ENCODE assay signal across 23 cellular contexts in genomic region chr6:127857051-127857637, GRCh38. TPM values are rescaled to one million over a fixed set of nuclear protein-coding genes. Genes with fewer than 3 reads are reported as not detected.
DNase-seq lines count a peak whose midpoint lies in the region; ATAC-seq and TF ChIP-seq lines count a peak whose summit lies in the region.
"Had no signal": no experiment of that assay in that cellular context is flagged by ENCODE, and none has a peak within 500 bp of the region (broad histone marks: within the 10 kb centered on the region; RNA-seq: fewer than 3 reads in every experiment).

No MANE protein-coding gene starts in this region.

- peak overlapping the region; percentile 17 for H3K27ac Mint-ChIP-seq in activated CD4-positive, alpha-beta T cell treated with anti-CD3 and anti-CD28 coated beads, Interleukin-2, amount 10 ng/mL, durations not matched to agents 24 days and 14 days
- peak overlapping the region; percentile 49 for H3K27ac Mint-ChIP-seq in activated T-helper 17 cell treated with anti-CD3 and anti-CD28 coated beads, Interleukin-2, amount 50 U/mL, for 72 hours
- peak overlapping the region; percentile 80 for H3K27ac Mint-ChIP-seq in nephron progenitor cell
- H3K27ac Mint-ChIP-seq: activated B cell treated with CpG ODN at 0.5 μM for 24 hours, CD14-positive monocyte had no signal

- no peak for DNase-seq in activated CD4-positive, alpha-beta T cell treated with anti-CD3 and anti-CD28 coated beads, Interleukin-2, amount 10 ng/mL, durations not matched to agents 24 days and 14 days
- no peak for DNase-seq in activated CD4-positive, alpha-beta T cell treated with anti-CD3 and anti-CD28 coated beads for 48 hours
- DNase-seq in nephron progenitor cell (no peak), hepatic stellate cell (ENCODE audit: low spot score) (no peak)
- DNase-seq: activated B cell treated with CpG ODN at 0.5 μM for 24 hours; activated CD8-positive, alpha-beta memory T cell treated with anti-CD3 and anti-CD28 coated beads, Interleukin-2, amount 50 U/mL, for 4 hours; amniotic stem cell; central memory CD4-positive, alpha-beta T cell; effector CD4-positive, alpha-beta T cell; HCEC 1CT; kidney glomerular epithelial cell; mesenchymal stem cell; NCI-H1694 treated with DMSO at 0.1 percent for 48 hours; NCI-H446; upper lobe of right lung had no signal

- H3K9me3 Mint-ChIP-seq in activated CD4-positive, alpha-beta T cell treated with anti-CD3 and anti-CD28 coated beads, Interleukin-2, amount 10 ng/mL, durations not matched to agents 24 days and 14 days, result no peaks in the 10 kb centered on the region
- H3K9me3 Mint-ChIP-seq in activated T-helper 17 cell treated with anti-CD3 and anti-CD28 coated beads, Interleukin-2, amount 50 U/mL, for 72 hours, result no peaks in the 10 kb centered on the region
- H3K9me3 Mint-ChIP-seq in nephron progenitor cell, result no peaks in the 10 kb centered on the region
- H3K9me3 Mint-ChIP-seq: activated B cell treated with CpG ODN at 0.5 μM for 24 hours had no signal

- no peaks in the 10 kb centered on the region for H3K9me3 ChIP-seq in KOPT-K1 (ENCODE audit: insufficient read depth, low read length, poor library complexity, severe bottlenecking)
- H3K9me3 ChIP-seq: A549, upper lobe of right lung had no signal

- H3K27me3 Mint-ChIP-seq in activated CD4-positive, alpha-beta T cell treated with anti-CD3 and anti-CD28 coated beads, Interleukin-2, amount 10 ng/mL, durations not matched to agents 24 days and 14 days, result no peaks in the 10 kb centered on the region
- no peaks in the 10 kb centered on the region for H3K27me3 Mint-ChIP-seq in activated T-helper 17 cell treated with anti-CD3 and anti-CD28 coated beads, Interleukin-2, amount 50 U/mL, for 72 hours
- no peaks in the 10 kb centered on the region for H3K27me3 Mint-ChIP-seq in nephron progenitor cell (ENCODE audit: low read depth, poor library complexity)
- H3K27me3 Mint-ChIP-seq: activated B cell treated with CpG ODN at 0.5 μM for 24 hours had no signal

- H3K27ac ChIP-seq in KOPT-K1 (ENCODE audit: low read depth, low read length, poor library complexity, severe bottlenecking), result peak overlapping the region; percentile 50
- H3K27ac ChIP-seq: A549, upper lobe of right lung had no signal

- peaks cover 49% of the 10 kb centered on the region for H3K36me3 ChIP-seq in KOPT-K1 (ENCODE audit: insufficient read depth, low read length)
- H3K36me3 ChIP-seq: upper lobe of right lung had no signal

- no peak for TF ChIP-seq CTCF in nephron progenitor cell (IDR thresholded peaks at IDR 0.05)

- peak overlapping the region; percentile 11 for H3K4me3 Mint-ChIP-seq in activated CD4-positive, alpha-beta T cell treated with anti-CD3 and anti-CD28 coated beads, Interleukin-2, amount 10 ng/mL, durations not matched to agents 24 days and 14 days
- H3K4me3 Mint-ChIP-seq in activated T-helper 17 cell treated with anti-CD3 and anti-CD28 coated beads, Interleukin-2, amount 50 U/mL, for 72 hours, result peak overlapping the region; percentile 55
- H3K4me3 Mint-ChIP-seq in nephron progenitor cell, result no peak overlapping the region
- H3K4me3 Mint-ChIP-seq: activated B cell treated with CpG ODN at 0.5 μM for 24 hours, CD14-positive monocyte had no signal

- peak; percentile 28 for ATAC-seq in activated T-helper 17 cell treated with anti-CD3 and anti-CD28 coated beads, Interleukin-2, amount 50 U/mL, for 72 hours (replicated peaks)
- ATAC-seq in GM18520 (IDR thresholded peaks at IDR 0.05; ENCODE audit: unreplicated experiment), result no peak
- ATAC-seq in HG03095 (IDR thresholded peaks at IDR 0.05; ENCODE audit: unreplicated experiment), result no peak
- ATAC-seq: A549, upper lobe of right lung had no signal

- peaks cover 34% of the 10 kb centered on the region for H3K4me1 Mint-ChIP-seq in activated CD4-positive, alpha-beta T cell treated with anti-CD3 and anti-CD28 coated beads, Interleukin-2, amount 10 ng/mL, durations not matched to agents 24 days and 14 days
- H3K4me1 Mint-ChIP-seq in activated T-helper 17 cell treated with anti-CD3 and anti-CD28 coated beads, Interleukin-2, amount 50 U/mL, for 72 hours, result peaks cover 46% of the 10 kb centered on the region
- no peaks in the 10 kb centered on the region for H3K4me1 Mint-ChIP-seq in nephron progenitor cell
- H3K4me1 Mint-ChIP-seq: activated B cell treated with CpG ODN at 0.5 μM for 24 hours, CD14-positive monocyte had no signal

- H3K36me3 Mint-ChIP-seq in activated CD4-positive, alpha-beta T cell treated with anti-CD3 and anti-CD28 coated beads, Interleukin-2, amount 10 ng/mL, durations not matched to agents 24 days and 14 days (ENCODE audit: low read depth), result peaks cover 35% of the 10 kb centered on the region
- H3K36me3 Mint-ChIP-seq in activated T-helper 17 cell treated with anti-CD3 and anti-CD28 coated beads, Interleukin-2, amount 50 U/mL, for 72 hours (ENCODE audit: low read depth), result peaks cover 41% of the 10 kb centered on the region
- H3K36me3 Mint-ChIP-seq in nephron progenitor cell (ENCODE audit: low read depth), result no peaks in the 10 kb centered on the region
- H3K36me3 Mint-ChIP-seq: CD14-positive monocyte had no signal

- intact Hi-C loops in activated CD4-positive, alpha-beta T cell treated with anti-CD3 and anti-CD28 coated beads, Interleukin-2, amount 10 ng/mL, durations not matched to agents 24 days and 14 days (cut with micrococcal nuclease), result loop anchor here (5.0 to 10.0 kb wide), 5 partner anchors 40 to 878 kb away; partner anchors contain the start of gene PTPRK

RNA-seq across cellular contexts. Expression of gene THEMIS, which starts 43.7 kb away (rescaled TPM):
- total RNA-seq in activated CD4-positive, alpha-beta T cell treated with anti-CD3 and anti-CD28 coated beads, Interleukin-2, amount 10 ng/mL, durations not matched to agents 24 days and 14 days, result 14.3 and 15.3 TPM in 2 replicates
- 10 to 100 TPM; 64.9 to 72.9 TPM for total RNA-seq in activated T-helper 17 cell treated with anti-CD3 and anti-CD28 coated beads, Interleukin-2, amount 50 U/mL, for 72 hours
- total RNA-seq: activated B cell treated with CpG ODN at 0.5 μM for 24 hours, fibroblast of lung, HT-29 had no signal

Comparison
In these comparisons a context has a peak if more than half of its experiments do, and no peak if none do; other contexts are left out.
1. H3K27ac Mint-ChIP-seq: peak in every context shown above with its lines; median percentile 80 in nephron progenitor cell; 49 in activated T-helper 17 cell treated with anti-CD3 and anti-CD28 coated beads, Interleukin-2, amount 50 U/mL, for 72 hours; 17 in activated CD4-positive, alpha-beta T cell treated with anti-CD3 and anti-CD28 coated beads, Interleukin-2, amount 10 ng/mL, durations not matched to agents 24 days and 14 days.